In genomic region chr10:93438796-93439253, GRCh38 we compare ENCODE assay signal across 9 cellular contexts. TPM values are rescaled to one million over a fixed set of nuclear protein-coding genes. Genes with fewer than 3 reads are reported as not detected.
DNase-seq lines count a peak whose midpoint lies in the region; ATAC-seq and TF ChIP-seq lines count a peak whose summit lies in the region.
"Had no signal": no experiment of that assay in that cellular context is flagged by ENCODE, and none has a peak within 500 bp of the region (broad histone marks: within the 10 kb centered on the region; RNA-seq: fewer than 3 reads in every experiment).

No MANE protein-coding gene starts in this region.

- H3K27ac ChIP-seq in adipose tissue (ENCODE audit: low read depth, low read length) (peak overlapping the region; percentile 86), iPS-18a (ENCODE audit: low read length) (peak overlapping the region; percentile 70)

- H3K27me3 ChIP-seq in H7 (ENCODE audit: control insufficient read depth, insufficient read depth, low read length) (no peaks in the 10 kb centered on the region), iPS-18a (ENCODE audit: control insufficient read depth, insufficient read depth, low read length) (no peaks in the 10 kb centered on the region)

- H3K9me3 ChIP-seq in iPS-18a (ENCODE audit: control insufficient read depth, low read depth, low read length) = no peaks in the 10 kb centered on the region

- H3K4me3 Mint-ChIP-seq in glutamatergic neuron (ENCODE audit: unreplicated experiment) = no peak overlapping the region

- H3K4me1 ChIP-seq in iPS-18a (ENCODE audit: control insufficient read depth, low read depth, low read length) = peaks cover 50% of the 10 kb centered on the region

- peak overlapping the region; percentile 52 for H3K9ac ChIP-seq in iPS-18a (ENCODE audit: low read length)

- no peak for TF ChIP-seq CTCF in glutamatergic neuron (IDR thresholded peaks at IDR 0.05; ENCODE audit: partially characterized antibody, unreplicated experiment)

- peaks cover 4% of the 10 kb centered on the region for H3K9me3 Mint-ChIP-seq in glutamatergic neuron (ENCODE audit: unreplicated experiment)

- DNase-seq in H7 = peak; percentile 69
- peak; percentile 29 for DNase-seq in retina
- no peak for DNase-seq in activated effector memory CD4-positive, alpha-beta T cell treated with anti-CD3 and anti-CD28 coated beads, Interleukin-2, amount 50 U/mL, for 16 hours
- DNase-seq in glutamatergic neuron = no peak
- DNase-seq: foreskin melanocyte had no signal

- no peak overlapping the region for H3K27ac Mint-ChIP-seq in glutamatergic neuron (ENCODE audit: unreplicated experiment)

- H3K36me3 Mint-ChIP-seq in glutamatergic neuron (ENCODE audit: unreplicated experiment) = no peaks in the 10 kb centered on the region

- 19 to 61% (median 51%) methylated on average over 10 of the region's 10 CpGs for WGBS in adipose tissue, 3 donors

- ATAC-seq in GM19455 (IDR thresholded peaks at IDR 0.05; ENCODE audit: unreplicated experiment) (no peak), GM18519 (IDR thresholded peaks at IDR 0.05; ENCODE audit: low FRiP score, unreplicated experiment) (no peak)

- H3K36me3 ChIP-seq in H7 (replicated peaks; ENCODE audit: control insufficient read depth, insufficient read depth, low read length) = no peaks in the 10 kb centered on the region
- H3K36me3 ChIP-seq in iPS-18a (ENCODE audit: control insufficient read depth, low read depth, low read length) = no peaks in the 10 kb centered on the region

- peak overlapping the region; percentile 33 for H3K4me3 ChIP-seq in H7 (ENCODE audit: insufficient read depth, low read depth, low read length)
- H3K4me3 ChIP-seq in iPS-18a (ENCODE audit: low read length) = peak overlapping the region; percentile 52

- peaks cover 21% of the 10 kb centered on the region for H3K4me1 Mint-ChIP-seq in glutamatergic neuron (ENCODE audit: low read depth, unreplicated experiment)

- H3K27me3 Mint-ChIP-seq in glutamatergic neuron (ENCODE audit: unreplicated experiment) = no peaks in the 10 kb centered on the region

RNA-seq across cellular contexts. Expression of gene MYOF, which starts 43.3 kb away (rescaled TPM):
- 2.8 and 3.0 TPM in 2 replicates for total RNA-seq in H7 (2014; rRNA removed; shearing (Covaris generic))
- polyA plus RNA-seq in adipose tissue = 10 to 100 TPM in 2 of 3 donors, 1 to 10 TPM in 1; 6.2 to 32.1 (median 11.6) TPM
- total RNA-seq in glutamatergic neuron (ENCODE audit: unreplicated experiment) = 0.42 TPM

RNA-seq across cellular contexts. Expression of gene CEP55, which starts 57.6 kb away (rescaled TPM):
- 41.8 and 46.0 TPM in 2 replicates for total RNA-seq in H7 (2014; rRNA removed; shearing (Covaris generic))
- polyA plus RNA-seq in adipose tissue = 1 to 10 TPM in 1 of 3 donors, under 1 TPM in 2; 0.15 to 2.6 (median 0.22) TPM
- 6.0 TPM for total RNA-seq in glutamatergic neuron (ENCODE audit: unreplicated experiment)

Comparison
In these comparisons a context has a peak if more than half of its experiments do, and no peak if none do; other contexts are left out.
1. DNase-seq: peak in H7 (single experiment) and retina (single experiment); none in activated effector memory CD4-positive, alpha-beta T cell treated with anti-CD3 and anti-CD28 coated beads, Interleukin-2, amount 50 U/mL, for 16 hours (single experiment) and glutamatergic neuron (single experiment).